ENCODE assay signal across 16 cellular contexts in genomic region chr3:29557186-29557585, GRCh38.
DNase-seq lines count a peak whose midpoint lies in the region; FAIRE-seq and TF ChIP-seq lines count a peak whose summit lies in the region.
"Had no signal": no experiment of that assay in that cellular context is flagged by ENCODE, and none has a peak within 500 bp of the region (broad histone marks: within the 10 kb centered on the region; RNA-seq: fewer than 3 reads in every experiment).

No MANE protein-coding gene starts in this region.

- no peak overlapping the region for H4K5ac ChIP-seq in H1 (ENCODE audit: insufficient read length, low read depth, low read length)

- no peak for TF ChIP-seq RAD21 in H1 (IDR thresholded peaks at IDR 0.05 in 1 of 2, conservative IDR thresholded peaks at IDR 0.05 in 1 of 2; ENCODE audit: low read depth in 2 of 2, low read length in 2 of 2)

- TF ChIP-seq POLR2A in H1 (IDR thresholded peaks at IDR 0.05; ENCODE audit: control extremely low read depth in 1 of 2, low read depth in 2 of 2, low read length in 2 of 2), result no peak

- H4K91ac ChIP-seq in H1 (replicated peaks; ENCODE audit: insufficient read length, low read length), result no peak overlapping the region

- TF ChIP-seq CTCF in H1 (IDR thresholded peaks at IDR 0.05; ENCODE audit: control extremely low read depth in 1 of 3, insufficient read depth in 1 of 3, low read depth in 1 of 3, low read length in 3 of 3) (no peak), dorsolateral prefrontal cortex (IDR thresholded peaks at IDR 0.05 in 54 of 56, conservative IDR thresholded peaks at IDR 0.05 in 2 of 56; ENCODE audit: low read depth in 1 of 56, partially characterized antibody in 56 of 56) (no peak)

- H2BK5ac ChIP-seq in H1 (ENCODE audit: low read depth, low read length), result no peak overlapping the region

- no peak overlapping the region for H3K4me2 ChIP-seq in H1 (ENCODE audit: insufficient read depth in 1 of 2, low read depth in 2 of 2, low read length in 2 of 2)
- H3K4me2 ChIP-seq: KMS-11, PC-9 had no signal

- H2BK15ac ChIP-seq in H1 (ENCODE audit: low read length), result no peak overlapping the region

- H3K4me3 ChIP-seq in H1 (ENCODE audit: extremely low read depth in 1 of 4, insufficient read depth in 2 of 4, low read depth in 3 of 4, low read length in 4 of 4) (no peak overlapping the region), mesodermal cell (ENCODE audit: extremely low read depth, insufficient read depth, low read length, poor library complexity, severe bottlenecking) (no peak overlapping the region), dorsolateral prefrontal cortex (no peak overlapping the region)
- H3K4me3 ChIP-seq: PC-9, SJSA1 had no signal

- no peak overlapping the region for H3K18ac ChIP-seq in H1 (ENCODE audit: extremely low read depth, low read length)

- no peak overlapping the region for H3K23ac ChIP-seq in H1 (ENCODE audit: insufficient read length)

- POLR2A ChIA-PET in H1 (lab: Charles Lee; ENCODE audit: partially characterized antibody), result no interaction called here

- no peak overlapping the region for H3K4ac ChIP-seq in H1 (replicated peaks; ENCODE audit: insufficient read length, low read depth, low read length)

- H3K14ac ChIP-seq in H1 (ENCODE audit: insufficient read length), result no peak overlapping the region

- H2BK120ac ChIP-seq in H1 (replicated peaks; ENCODE audit: low read depth, low read length), result no peak overlapping the region

- FAIRE-seq in H1 (lab: Jason Lieb, UNC), result no peak

- H3K27ac ChIP-seq in H1 (ENCODE audit: low read depth, low read length) (no peak overlapping the region), mesodermal cell (ENCODE audit: low read depth, low read length, severe bottlenecking) (peak overlapping the region; percentile 11), dorsolateral prefrontal cortex (no peak overlapping the region)
- H3K27ac ChIP-seq: KMS-11, PC-9, SJSA1 had no signal

- no peak for TF ChIP-seq EP300 in H1 (IDR thresholded peaks at IDR 0.05; ENCODE audit: borderline replicate concordance in 1 of 2, low read depth in 2 of 2, low read length in 2 of 2)

- H3K36me3 ChIP-seq in H1 (ENCODE audit: control insufficient read depth in 2 of 4, insufficient read depth in 4 of 4, low read length in 3 of 4), result no peaks in the 10 kb centered on the region
- peaks cover 8% of the 10 kb centered on the region for H3K36me3 ChIP-seq in mesodermal cell (ENCODE audit: control insufficient read depth, insufficient read depth, low read length)

- 86% methylated on average over 2 of the region's 2 CpGs; no CpG with 5 or more reads in 1 of the 2 experiments for WGBS in H1 (ENCODE audit: extremely low coverage in 1 of 2, insufficient coverage in 1 of 2, insufficient read length in 1 of 2, insufficient replicate concordance in 2 of 2, low coverage in 1 of 2, low lambda C conversion rate in 2 of 2, missing lambda C conversion rate in 1 of 2), 2 experiments
- 71 to 89% methylated on average over 1 to 2 of the region's 2 CpGs for WGBS in mesodermal cell (ENCODE audit: insufficient coverage in 2 of 2), 2 experiments

- no peak overlapping the region for H3K56ac ChIP-seq in H1 (replicated peaks; ENCODE audit: insufficient read length, low read depth, low read length)

- H2AFZ ChIP-seq in H1 (ENCODE audit: low read length), result 0 out of 2 replicates have a peak overlapping the region, but pooled peaks have one; percentile 27
- H2AFZ ChIP-seq: PC-9 had no signal

- no peaks in the 10 kb centered on the region for H4K20me1 ChIP-seq in H1 (replicated peaks in 1 of 2; ENCODE audit: control insufficient read depth in 1 of 2, insufficient read depth in 2 of 2, low read length in 2 of 2)

- H3K4me1 ChIP-seq in H1 (replicated peaks in 1 of 4; ENCODE audit: control insufficient read depth in 3 of 4, insufficient read depth in 4 of 4, low read length in 3 of 4), result no peaks in the 10 kb centered on the region; a peak in 1 of 7 replicates
- H3K4me1 ChIP-seq in mesodermal cell (ENCODE audit: control insufficient read depth, insufficient read depth, low read length, poor library complexity, severe bottlenecking), result peaks cover 14% of the 10 kb centered on the region

- H3K79me1 ChIP-seq in H1 (ENCODE audit: low read depth, low read length), result no peaks in the 10 kb centered on the region

- no peak overlapping the region for H4K8ac ChIP-seq in H1 (ENCODE audit: extremely low read depth, insufficient read depth, low read length)

- DNase-seq in amniotic epithelial cell (ENCODE audit: low read depth) (peak; percentile 79), H1 (ENCODE audit: low read depth in 1 of 2, low spot score in 2 of 2) (no peak), NCI-H128 (lab: John Stamatoyannopoulos, UW; ENCODE audit: unreplicated experiment) (no peak), dorsolateral prefrontal cortex (no peak), NCI-H146 treated with DMSO at 0.1 percent for 48 hours (lab: John Stamatoyannopoulos, UW; ENCODE audit: unreplicated experiment) (no peak)
- DNase-seq in activated effector memory CD4-positive, alpha-beta T cell treated with anti-CD3 and anti-CD28 coated beads, Interleukin-2, amount 50 U/mL, for 16 hours, result no peak
- DNase-seq: AML-193, DMS79, H7, NCI-H1436, NCI-H2029, NCI-H526, PC-9 had no signal

- H3K27me3 ChIP-seq in H1 (replicated peaks in 1 of 4; ENCODE audit: control insufficient read depth in 3 of 4, extremely low read depth in 1 of 4, insufficient read depth in 3 of 4, low read length in 3 of 4), result no peaks in the 10 kb centered on the region
- peaks cover 0 to 8% (median 0%) of the 10 kb centered on the region in 45 donors for H3K27me3 ChIP-seq in dorsolateral prefrontal cortex
- H3K27me3 ChIP-seq: SJSA1 had no signal

- CTCF ChIA-PET in H1 (lab: Charles Lee; ENCODE audit: partially characterized antibody), result no interaction called here

- no peaks in the 10 kb centered on the region for H3K9me3 ChIP-seq in H1 (ENCODE audit: insufficient read depth in 2 of 2, low read depth in 1 of 2, low read length in 1 of 2)
- no peaks in the 10 kb centered on the region for H3K9me3 ChIP-seq in mesodermal cell (ENCODE audit: control insufficient read depth, low read length)
- H3K9me3 ChIP-seq: SJSA1 had no signal

- H2BK20ac ChIP-seq in H1 (ENCODE audit: low read length), result no peak overlapping the region

- no peaks in the 10 kb centered on the region for H3K79me2 ChIP-seq in H1 (ENCODE audit: control insufficient read depth in 1 of 2, insufficient read depth in 2 of 2, low read length in 2 of 2)

- H2BK12ac ChIP-seq in H1 (ENCODE audit: low read depth, low read length), result no peak overlapping the region

- no peak overlapping the region for H2AK5ac ChIP-seq in H1 (ENCODE audit: low read depth, low read length)

- intact Hi-C loops in dorsolateral prefrontal cortex (cut with DNase I), result no loop called here

- H3K23me2 ChIP-seq in H1 (ENCODE audit: low read depth, low read length), result no peaks in the 10 kb centered on the region

- no peak overlapping the region for H3K9ac ChIP-seq in H1 (replicated peaks in 1 of 4; ENCODE audit: extremely low read depth in 1 of 4, low read depth in 3 of 4, low read length in 3 of 4)
- H3K9ac ChIP-seq: KMS-11 had no signal

TF ChIP-seq in H1, 55 proteins besides CTCF, POLR2A, EP300 and RAD21:
- TF ChIP-seq CREB1 (IDR thresholded peaks at IDR 0.05) (no peak), RXRA (IDR thresholded peaks at IDR 0.05; ENCODE audit: insufficient read depth, low read depth, low read length) (no peak), CHD2 (IDR thresholded peaks at IDR 0.05; ENCODE audit: low read length) (no peak), POU5F1 (IDR thresholded peaks at IDR 0.05; ENCODE audit: low read depth, low read length) (no peak), JUND (IDR thresholded peaks at IDR 0.05; ENCODE audit: low read length) (no peak), ASH2L (IDR thresholded peaks at IDR 0.05; ENCODE audit: low read length) (no peak), TAF1 (IDR thresholded peaks at IDR 0.05; ENCODE audit: low read depth, low read length) (no peak), GTF2F1 (IDR thresholded peaks at IDR 0.05; ENCODE audit: borderline replicate concordance, low read depth, low read length) (no peak), CEBPB (IDR thresholded peaks at IDR 0.05; ENCODE audit: low read depth, low read length) (no peak), E2F6 (IDR thresholded peaks at IDR 0.05) (no peak), EGR1 (IDR thresholded peaks at IDR 0.05; ENCODE audit: borderline replicate concordance, low read depth, low read length) (no peak), JUN (IDR thresholded peaks at IDR 0.05; ENCODE audit: low read depth, low read length) (no peak), PHF8 (conservative IDR thresholded peaks at IDR 0.05; ENCODE audit: low read depth, low read length) (no peak), ZNF274 (IDR thresholded peaks at IDR 0.05; ENCODE audit: borderline replicate concordance, extremely low read depth, low read length) (no peak), RNF2 (IDR thresholded peaks at IDR 0.05; ENCODE audit: borderline replicate concordance, low read depth, low read length, missing control alignments, poor library complexity, severe bottlenecking) (no peak), HDAC6 (IDR thresholded peaks at IDR 0.05; ENCODE audit: low read depth, low read length) (no peak)
